8 cellular contexts compared by ENCODE assay signal in the genomic region with DNA sequence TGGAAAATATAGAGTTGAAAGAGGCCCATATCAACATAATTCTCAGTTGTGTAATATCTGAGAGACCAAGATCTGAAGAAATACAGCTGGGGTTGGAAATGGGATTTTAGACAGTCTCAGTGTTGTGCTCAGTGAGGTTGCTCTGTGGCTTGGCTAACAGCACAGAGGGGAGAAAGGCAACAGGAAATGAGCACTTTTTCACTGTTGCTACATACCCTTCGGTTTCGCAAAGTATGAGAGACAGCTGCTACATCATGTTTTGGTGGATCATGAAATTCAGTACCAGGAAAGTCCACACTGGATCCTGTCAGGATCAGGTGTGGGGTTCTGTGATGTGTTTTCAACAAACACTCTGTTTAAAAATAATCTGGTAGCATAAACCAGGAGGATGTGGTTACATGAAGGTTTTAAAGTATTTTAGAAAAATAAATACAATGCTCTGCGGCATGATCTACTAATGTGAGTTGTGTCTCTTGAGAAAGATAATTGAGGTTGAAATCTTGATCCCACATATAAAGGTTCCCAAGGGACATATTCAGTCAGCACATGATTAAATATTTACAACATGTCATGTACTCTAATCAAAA. TPM values are rescaled to one million over a fixed set of nuclear protein-coding genes. Genes with fewer than 3 reads are reported as not detected.
DNase-seq lines count a peak whose midpoint lies in the region; ATAC-seq, FAIRE-seq and TF ChIP-seq lines count a peak whose summit lies in the region.

No MANE protein-coding gene starts in this region.

- intact Hi-C loops in MCF 10A (cut with micrococcal nuclease), result no loop called here
- intact Hi-C loops in breast epithelium (cut with DNase I; ENCODE audit: low total_unique reads), result no loop called here

- H3K4me3 ChIP-seq in breast epithelium, result no peak overlapping the region
- H3K4me3 ChIP-seq in RWPE2 (ENCODE audit: severe bottlenecking), result no peak overlapping the region

- POLR2A ChIA-PET in MCF 10A (lab: Yijun Ruan, JAX), result no interaction called here

- TF ChIP-seq POLR2A in breast epithelium (IDR thresholded peaks at IDR 0.05) (no peak), H54 (IDR thresholded peaks at IDR 0.05; ENCODE audit: low read depth, low read length) (no peak)

- peaks cover 18% of the 10 kb centered on the region for H3K27me3 Mint-ChIP-seq in MCF 10A (ENCODE audit: insufficient read depth, unreplicated experiment)

- TF ChIP-seq CTCF in MCF 10A (IDR thresholded peaks at IDR 0.05; ENCODE audit: unreplicated experiment) (no peak), breast epithelium (IDR thresholded peaks at IDR 0.05) (no peak), RWPE2 (IDR thresholded peaks at IDR 0.05; ENCODE audit: poor library complexity, severe bottlenecking) (no peak)

- DNase-seq in MCF 10A (ENCODE audit: unreplicated experiment) (peak; percentile 70), breast epithelium (ENCODE audit: low spot score in 2 of 2) (no peak), RWPE2 (ENCODE audit: low spot score) (no peak), left kidney (ENCODE audit: low read depth, low spot score) (peak; percentile 27), HTR-8/SVneo (ENCODE audit: insufficient read length, low spot score) (no peak), G401 (ENCODE audit: low spot score) (no peak), H54 (ENCODE audit: insufficient read length, low spot score) (no peak)

- H3K36me3 ChIP-seq in breast epithelium (no peaks in the 10 kb centered on the region), RWPE2 (ENCODE audit: low read depth) (no peaks in the 10 kb centered on the region)

- H3K4me1 ChIP-seq in breast epithelium, result no peaks in the 10 kb centered on the region
- H3K4me1 ChIP-seq in RWPE2 (ENCODE audit: insufficient read depth, poor library complexity, severe bottlenecking), result no peaks in the 10 kb centered on the region

- BruUV-seq in MCF 10A (replicated peaks; lab: Mats Ljungman, UMichigan), result no TSS peak

- peak; percentile 91 for ATAC-seq in HG02973 (IDR thresholded peaks at IDR 0.05; ENCODE audit: unreplicated experiment)
- 0 out of 3 replicates have a peak, but pooled peaks have one; percentile 50 for ATAC-seq in RWPE2 (ENCODE audit: low read depth)

- no peak overlapping the region for H3K27ac Mint-ChIP-seq in MCF 10A (ENCODE audit: low read depth, unreplicated experiment)

- no peak overlapping the region for H3K4me3 Mint-ChIP-seq in MCF 10A (ENCODE audit: unreplicated experiment)

- H3K36me3 Mint-ChIP-seq in MCF 10A (ENCODE audit: insufficient read depth, unreplicated experiment), result no peaks in the 10 kb centered on the region

- H3K27ac ChIP-seq in breast epithelium (peak overlapping the region in 1 of 2 donors; percentile 81), RWPE2 (ENCODE audit: poor library complexity, severe bottlenecking) (no peak overlapping the region)

- H3K4me1 Mint-ChIP-seq in MCF 10A (ENCODE audit: insufficient read depth, unreplicated experiment), result no peaks in the 10 kb centered on the region

- CTCF ChIA-PET in MCF 10A (lab: Yijun Ruan, JAX), result no interaction called here

- no peak for FAIRE-seq in HTR-8/SVneo (lab: Jason Lieb, UNC)
- no peak for FAIRE-seq in H54 (lab: Jason Lieb, UNC)

- in situ Hi-C loops in G401 (cut with HindIII; ENCODE audit: low sequenced_read_pairs), result no loop called here

- no peaks in the 10 kb centered on the region for H3K9me3 Mint-ChIP-seq in MCF 10A (ENCODE audit: unreplicated experiment)

- no peaks in the 10 kb centered on the region for H3K9me3 ChIP-seq in breast epithelium
- H3K9me3 ChIP-seq in RWPE2 (ENCODE audit: severe bottlenecking), result no peaks in the 10 kb centered on the region

- H3K27me3 ChIP-seq in breast epithelium (no peaks in the 10 kb centered on the region), RWPE2 (ENCODE audit: insufficient read depth, poor library complexity, severe bottlenecking) (peaks cover 9% of the 10 kb centered on the region)

RNA-seq across cellular contexts. Expression of gene GPR88, which starts 6.9 kb away (rescaled TPM):
- total RNA-seq in MCF 10A (2022) (not detected in 2 replicates), breast epithelium (under 1 TPM; 0.16 to 0.44 (median 0.33) TPM)
- total RNA-seq in G401 (2014; rRNA removed; shearing (Covaris generic)), result not detected in 2 replicates

Comparison
In these comparisons a context has a peak if more than half of its experiments do, and no peak if none do; other contexts are left out.
1. DNase-seq: peak in MCF 10A (single experiment) and left kidney (single experiment); none in breast epithelium (0 of 2), RWPE2 (single experiment), HTR-8/SVneo (single experiment), G401 (single experiment) and H54 (single experiment).